ENCODE assay signal across 1 cellular context in the genomic region with DNA sequence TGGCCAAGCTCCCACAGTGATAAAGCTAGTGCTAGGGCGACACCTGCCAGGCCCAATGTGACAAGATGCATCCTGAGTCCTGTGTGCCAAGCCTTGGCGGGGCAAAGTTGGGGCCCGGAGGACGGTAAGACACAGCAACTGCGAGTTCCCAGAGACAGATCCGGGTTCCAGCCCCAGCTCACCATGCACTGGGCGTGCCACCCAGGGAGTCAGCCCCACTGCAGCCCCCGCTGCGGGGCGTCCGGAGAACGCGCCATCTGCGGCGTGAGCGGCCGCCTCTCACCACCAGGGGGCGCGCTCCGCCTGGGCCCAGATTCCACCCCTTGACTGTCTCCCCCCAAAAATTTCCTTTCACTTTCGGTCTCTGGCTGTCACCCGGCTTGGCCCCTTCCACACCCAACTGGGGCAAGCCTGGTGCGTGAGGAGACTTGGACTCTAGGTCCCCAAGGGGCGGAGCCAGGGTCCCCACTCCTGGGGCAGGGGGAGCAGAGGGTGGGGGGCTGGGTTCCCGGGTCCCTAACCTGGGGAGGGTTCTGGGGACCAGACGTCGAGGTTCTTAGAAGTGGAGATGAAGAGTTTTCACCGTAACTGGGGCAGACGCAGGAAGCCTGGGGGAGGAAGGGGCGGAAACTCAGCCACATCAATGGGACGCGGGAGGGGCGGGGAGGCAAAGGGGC.
TF ChIP-seq lines count a peak whose summit lies in the region.

Gene FLT3LG, plus strand, starts transcription at position 348 of the 677 bp plus-strand sequence. CDS start 425 bp downstream, outside the sequence.

TF ChIP-seq in K562, 482 proteins besides CTCF, POLR2A, EP300 and RAD21 (continued from another document and continues in another):
- TF ChIP-seq, protein P1, sequence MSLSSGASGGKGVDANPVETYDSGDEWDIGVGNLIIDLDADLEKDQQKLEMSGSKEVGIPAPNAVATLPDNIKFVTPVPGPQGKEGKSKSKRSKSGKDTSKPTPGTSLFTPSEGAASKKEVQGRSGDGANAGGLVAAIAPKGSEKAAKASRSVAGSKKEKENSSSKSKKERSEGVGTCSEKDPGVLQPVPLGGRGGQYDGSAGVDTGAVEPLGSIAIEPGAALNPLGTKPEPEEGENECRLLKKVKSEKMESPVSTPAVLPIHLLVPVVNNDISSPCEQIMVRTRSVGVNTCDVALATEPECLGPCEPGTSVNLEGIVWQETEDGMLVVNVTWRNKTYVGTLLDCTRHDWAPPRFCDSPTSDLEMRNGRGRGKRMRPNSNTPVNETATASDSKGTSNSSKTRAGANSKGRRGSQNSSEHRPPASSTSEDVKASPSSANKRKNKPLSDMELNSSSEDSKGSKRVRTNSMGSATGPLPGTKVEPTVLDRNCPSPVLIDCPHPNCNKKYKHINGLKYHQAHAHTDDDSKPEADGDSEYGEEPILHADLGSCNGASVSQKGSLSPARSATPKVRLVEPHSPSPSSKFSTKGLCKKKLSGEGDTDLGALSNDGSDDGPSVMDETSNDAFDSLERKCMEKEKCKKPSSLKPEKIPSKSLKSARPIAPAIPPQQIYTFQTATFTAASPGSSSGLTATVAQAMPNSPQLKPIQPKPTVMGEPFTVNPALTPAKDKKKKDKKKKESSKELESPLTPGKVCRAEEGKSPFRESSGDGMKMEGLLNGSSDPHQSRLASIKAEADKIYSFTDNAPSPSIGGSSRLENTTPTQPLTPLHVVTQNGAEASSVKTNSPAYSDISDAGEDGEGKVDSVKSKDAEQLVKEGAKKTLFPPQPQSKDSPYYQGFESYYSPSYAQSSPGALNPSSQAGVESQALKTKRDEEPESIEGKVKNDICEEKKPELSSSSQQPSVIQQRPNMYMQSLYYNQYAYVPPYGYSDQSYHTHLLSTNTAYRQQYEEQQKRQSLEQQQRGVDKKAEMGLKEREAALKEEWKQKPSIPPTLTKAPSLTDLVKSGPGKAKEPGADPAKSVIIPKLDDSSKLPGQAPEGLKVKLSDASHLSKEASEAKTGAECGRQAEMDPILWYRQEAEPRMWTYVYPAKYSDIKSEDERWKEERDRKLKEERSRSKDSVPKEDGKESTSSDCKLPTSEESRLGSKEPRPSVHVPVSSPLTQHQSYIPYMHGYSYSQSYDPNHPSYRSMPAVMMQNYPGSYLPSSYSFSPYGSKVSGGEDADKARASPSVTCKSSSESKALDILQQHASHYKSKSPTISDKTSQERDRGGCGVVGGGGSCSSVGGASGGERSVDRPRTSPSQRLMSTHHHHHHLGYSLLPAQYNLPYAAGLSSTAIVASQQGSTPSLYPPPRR (CRISPR knock-in tag; IDR thresholded peaks at IDR 0.05; ENCODE audit: borderline replicate concordance) = no peak
- TF ChIP-seq, protein P2, sequence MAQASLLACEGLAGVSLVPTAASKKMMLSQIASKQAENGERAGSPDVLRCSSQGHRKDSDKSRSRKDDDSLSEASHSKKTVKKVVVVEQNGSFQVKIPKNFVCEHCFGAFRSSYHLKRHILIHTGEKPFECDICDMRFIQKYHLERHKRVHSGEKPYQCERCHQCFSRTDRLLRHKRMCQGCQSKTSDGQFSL (CRISPR knock-in tag; IDR thresholded peaks at IDR 0.05) = peak; percentile 74
- TF ChIP-seq, protein P2 (tag; IDR thresholded peaks at IDR 0.05) = peak in 1 of 2 experiments; percentile 43; a peak in 1 of 4 replicates
- TF ChIP-seq TAF9B (IDR thresholded peaks at IDR 0.05; ENCODE audit: partially characterized antibody) = peak; percentile 40
- TF ChIP-seq ZNF3 (CRISPR knock-in tag; IDR thresholded peaks at IDR 0.05) = no peak
- TF ChIP-seq SREBF1 (IDR thresholded peaks at IDR 0.05; ENCODE audit: borderline replicate concordance, low read depth, low read length) = no peak
- TF ChIP-seq, protein P3, sequence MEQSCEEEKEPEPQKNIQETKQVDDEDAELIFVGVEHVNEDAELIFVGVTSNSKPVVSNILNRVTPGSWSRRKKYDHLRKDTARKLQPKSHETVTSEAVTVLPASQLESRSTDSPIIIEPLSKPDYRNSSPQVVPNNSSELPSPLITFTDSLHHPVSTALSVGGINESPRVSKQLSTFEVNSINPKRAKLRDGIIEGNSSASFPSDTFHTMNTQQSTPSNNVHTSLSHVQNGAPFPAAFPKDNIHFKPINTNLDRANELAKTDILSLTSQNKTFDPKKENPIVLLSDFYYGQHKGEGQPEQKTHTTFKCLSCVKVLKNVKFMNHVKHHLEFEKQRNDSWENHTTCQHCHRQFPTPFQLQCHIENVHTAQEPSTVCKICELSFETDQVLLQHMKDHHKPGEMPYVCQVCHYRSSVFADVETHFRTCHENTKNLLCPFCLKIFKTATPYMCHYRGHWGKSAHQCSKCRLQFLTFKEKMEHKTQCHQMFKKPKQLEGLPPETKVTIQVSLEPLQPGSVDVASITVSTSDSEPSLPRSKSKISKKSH (CRISPR knock-in tag; IDR thresholded peaks at IDR 0.05) = no peak
- TF ChIP-seq MTA3 (IDR thresholded peaks at IDR 0.05; ENCODE audit: borderline replicate concordance) = peak; percentile 90
- no peak for TF ChIP-seq MAFG (tag; conservative IDR thresholded peaks at IDR 0.05)
- TF ChIP-seq DNMT1 (IDR thresholded peaks at IDR 0.05) = no peak
- 0 out of 2 replicates have a peak, but pooled peaks have one; percentile 18 for TF ChIP-seq TGIF2 (CRISPR knock-in tag; IDR thresholded peaks at IDR 0.05)
- peak; percentile 68 for TF ChIP-seq HCFC1 (IDR thresholded peaks at IDR 0.05; ENCODE audit: low read depth, low read length)
- TF ChIP-seq ZNF174 (CRISPR knock-in tag; IDR thresholded peaks at IDR 0.05) = no peak
- no peak for TF ChIP-seq XRCC3 (IDR thresholded peaks at IDR 0.05)
- TF ChIP-seq CTBP1 (IDR thresholded peaks at IDR 0.05; ENCODE audit: borderline replicate concordance) = peak; percentile 87; the same call in 1 of the 2 replicates
- TF ChIP-seq TARDBP (IDR thresholded peaks at IDR 0.05) = 0 out of 2 replicates have a peak, but pooled peaks have one; percentile 43
- no peak for TF ChIP-seq SMAD2 (IDR thresholded peaks at IDR 0.05; ENCODE audit: low read depth, low read length)
- TF ChIP-seq ZNF764 (CRISPR knock-in tag; IDR thresholded peaks at IDR 0.05; ENCODE audit: low read depth) = no peak
- TF ChIP-seq ZBTB17 (CRISPR knock-in tag; IDR thresholded peaks at IDR 0.05) = no peak
- no peak for TF ChIP-seq RBM22 (IDR thresholded peaks at IDR 0.05; ENCODE audit: low read depth, low read length, poor library complexity, severe bottlenecking)
- no peak for TF ChIP-seq ZNF124 (CRISPR knock-in tag; IDR thresholded peaks at IDR 0.05)
- peak; percentile 57 for TF ChIP-seq HMGN3 (IDR thresholded peaks at IDR 0.05; ENCODE audit: borderline replicate concordance, extremely low read depth, insufficient read length, low read depth, low read length)
- TF ChIP-seq PHB2 (IDR thresholded peaks at IDR 0.05; ENCODE audit: low read depth) = no peak
- TF ChIP-seq SMARCE1 (IDR thresholded peaks at IDR 0.05) = no peak
- no peak for TF ChIP-seq SAFB (IDR thresholded peaks at IDR 0.05; ENCODE audit: borderline replicate concordance, low read depth, low read length)
- TF ChIP-seq PTBP1 (IDR thresholded peaks at IDR 0.05; ENCODE audit: low read depth, low read length) = no peak
- no peak for TF ChIP-seq ZNF277 (CRISPR knock-in tag; IDR thresholded peaks at IDR 0.05; ENCODE audit: borderline replicate concordance)
- TF ChIP-seq ZNF324 (CRISPR knock-in tag; IDR thresholded peaks at IDR 0.05) = no peak
- TF ChIP-seq BRF2 (IDR thresholded peaks at IDR 0.05; ENCODE audit: borderline replicate concordance, insufficient read depth, insufficient read length) = no peak
- TF ChIP-seq ZHX1 (conservative IDR thresholded peaks at IDR 0.05; ENCODE audit: low read length) = no peak
- TF ChIP-seq FUS (optimal IDR thresholded peaks at IDR 0.05; ENCODE audit: low read depth, low read length) = no peak
- TF ChIP-seq, protein P4, sequence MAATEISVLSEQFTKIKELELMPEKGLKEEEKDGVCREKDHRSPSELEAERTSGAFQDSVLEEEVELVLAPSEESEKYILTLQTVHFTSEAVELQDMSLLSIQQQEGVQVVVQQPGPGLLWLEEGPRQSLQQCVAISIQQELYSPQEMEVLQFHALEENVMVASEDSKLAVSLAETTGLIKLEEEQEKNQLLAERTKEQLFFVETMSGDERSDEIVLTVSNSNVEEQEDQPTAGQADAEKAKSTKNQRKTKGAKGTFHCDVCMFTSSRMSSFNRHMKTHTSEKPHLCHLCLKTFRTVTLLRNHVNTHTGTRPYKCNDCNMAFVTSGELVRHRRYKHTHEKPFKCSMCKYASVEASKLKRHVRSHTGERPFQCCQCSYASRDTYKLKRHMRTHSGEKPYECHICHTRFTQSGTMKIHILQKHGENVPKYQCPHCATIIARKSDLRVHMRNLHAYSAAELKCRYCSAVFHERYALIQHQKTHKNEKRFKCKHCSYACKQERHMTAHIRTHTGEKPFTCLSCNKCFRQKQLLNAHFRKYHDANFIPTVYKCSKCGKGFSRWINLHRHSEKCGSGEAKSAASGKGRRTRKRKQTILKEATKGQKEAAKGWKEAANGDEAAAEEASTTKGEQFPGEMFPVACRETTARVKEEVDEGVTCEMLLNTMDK (IDR thresholded peaks at IDR 0.05; ENCODE audit: borderline replicate concordance, insufficient read depth, low read depth, low read length, poor library complexity, severe bottlenecking) = peak; percentile 92
- no peak for TF ChIP-seq ARID3B (CRISPR knock-in tag; IDR thresholded peaks at IDR 0.05; ENCODE audit: borderline replicate concordance)
- TF ChIP-seq SIN3A (IDR thresholded peaks at IDR 0.05; ENCODE audit: borderline replicate concordance in 2 of 2, control insufficient read depth in 1 of 2, low read depth in 2 of 2, low read length in 2 of 2) = peak; percentile 23 to 64; a peak in 1 of 4 replicates
- no peak for TF ChIP-seq BMI1 (IDR thresholded peaks at IDR 0.05; ENCODE audit: low read length)
- TF ChIP-seq MECOM (CRISPR knock-in tag; IDR thresholded peaks at IDR 0.05) = no peak
- TF ChIP-seq NFE2 (IDR thresholded peaks at IDR 0.05; ENCODE audit: low read depth) = no peak
- no peak for TF ChIP-seq FOSL1 (tag; conservative IDR thresholded peaks at IDR 0.05)
- peak in 1 of 2 experiments; percentile 41; a peak in 1 of 4 replicates for TF ChIP-seq SRF (CRISPR knock-in tag; IDR thresholded peaks at IDR 0.05)
- peak; percentile 46; the same call in 1 of the 2 replicates for TF ChIP-seq E2F1 (CRISPR knock-in tag; IDR thresholded peaks at IDR 0.05)
- TF ChIP-seq CC2D1A (IDR thresholded peaks at IDR 0.05) = no peak
